In the genomic region with DNA sequence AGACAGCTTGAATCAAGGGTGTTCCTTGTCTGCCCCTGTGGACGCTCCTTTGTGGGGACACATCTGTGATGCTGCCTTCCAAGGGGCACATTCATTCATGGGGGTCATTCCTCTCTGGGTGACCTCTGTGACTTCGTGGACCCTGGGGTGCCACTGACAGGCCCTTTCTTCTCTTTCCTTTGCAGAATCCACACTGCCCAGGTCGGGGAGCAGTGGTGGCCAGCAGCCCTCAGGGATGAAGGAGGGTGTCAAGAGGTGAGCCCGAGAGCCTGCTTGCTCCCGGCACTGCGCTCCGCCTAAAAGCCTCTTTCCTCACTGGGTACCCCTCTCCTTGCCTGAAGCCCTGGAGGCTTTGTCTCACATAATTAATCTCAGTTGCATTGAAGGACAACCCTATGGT, we compare ENCODE assay signal across 16 cellular contexts. TPM values are rescaled to one million over a fixed set of nuclear protein-coding genes. Genes with fewer than 3 reads are reported as not detected.
DNase-seq lines count a peak whose midpoint lies in the region; ATAC-seq and TF ChIP-seq lines count a peak whose summit lies in the region.
"Had no signal": no experiment of that assay in that cellular context is flagged by ENCODE, and none has a peak within 500 bp of the region (broad histone marks: within the 10 kb centered on the region; RNA-seq: fewer than 3 reads in every experiment).

No MANE protein-coding gene starts in this region.

- H3K4me1 Mint-ChIP-seq in activated naive CD4-positive, alpha-beta T cell treated with anti-CD3 and anti-CD28 coated beads, Interleukin-2, amount 10 ng/mL, durations not matched to agents 7 days and 5 days = peaks cover 14% of the 10 kb centered on the region
- peaks cover 5% of the 10 kb centered on the region for H3K4me1 Mint-ChIP-seq in activated naive CD4-positive, alpha-beta T cell treated with anti-CD3 and anti-CD28 coated beads for 36 hours (ENCODE audit: low read depth)
- peaks cover 30% of the 10 kb centered on the region for H3K4me1 Mint-ChIP-seq in stimulated activated effector memory CD8-positive, alpha-beta T cell treated with anti-CD3 and anti-CD28 coated beads, Interleukin-12 subunit alpha, Interleukin-12 subunit beta, amount 100 ng/mL, for 72 hours
- H3K4me1 Mint-ChIP-seq: GM23338 had no signal

- no peaks in the 10 kb centered on the region for H4K20me1 ChIP-seq in Loucy (ENCODE audit: insufficient read depth, low read length, poor library complexity, severe bottlenecking)

- H4K91ac ChIP-seq in mesenchymal stem cell (ENCODE audit: low read length) = peak overlapping the region; percentile 53

- H3K4ac ChIP-seq in mesenchymal stem cell (ENCODE audit: low read depth in 1 of 2, low read length in 2 of 2) = peak overlapping the region in 1 of 2 experiments; percentile 42

- H3K27ac ChIP-seq in mesenchymal stem cell (ENCODE audit: low read length, poor library complexity, severe bottlenecking) = no peak overlapping the region

- H3K9me3 Mint-ChIP-seq in activated naive CD4-positive, alpha-beta T cell treated with anti-CD3 and anti-CD28 coated beads, Interleukin-2, amount 10 ng/mL, durations not matched to agents 7 days and 5 days = no peaks in the 10 kb centered on the region
- no peaks in the 10 kb centered on the region for H3K9me3 Mint-ChIP-seq in activated naive CD4-positive, alpha-beta T cell treated with anti-CD3 and anti-CD28 coated beads for 36 hours
- H3K9me3 Mint-ChIP-seq in stimulated activated effector memory CD8-positive, alpha-beta T cell treated with anti-CD3 and anti-CD28 coated beads, Interleukin-12 subunit alpha, Interleukin-12 subunit beta, amount 100 ng/mL, for 72 hours = no peaks in the 10 kb centered on the region
- H3K9me3 Mint-ChIP-seq: GM23338, IgD-negative memory B cell had no signal

- CTCF ChIA-PET in activated naive CD4-positive, alpha-beta T cell treated with anti-CD3 and anti-CD28 coated beads, Interleukin-2, amount 10 ng/mL, durations not matched to agents 7 days and 5 days (lab: Charles Lee) = no interaction called here
- CTCF ChIA-PET in activated naive CD4-positive, alpha-beta T cell treated with anti-CD3 and anti-CD28 coated beads for 36 hours (lab: Charles Lee) = no interaction called here

- no peak overlapping the region for H3K4me3 Mint-ChIP-seq in activated naive CD4-positive, alpha-beta T cell treated with anti-CD3 and anti-CD28 coated beads, Interleukin-2, amount 10 ng/mL, durations not matched to agents 7 days and 5 days
- no peak overlapping the region for H3K4me3 Mint-ChIP-seq in activated naive CD4-positive, alpha-beta T cell treated with anti-CD3 and anti-CD28 coated beads for 36 hours
- no peak overlapping the region for H3K4me3 Mint-ChIP-seq in stimulated activated effector memory CD8-positive, alpha-beta T cell treated with anti-CD3 and anti-CD28 coated beads, Interleukin-12 subunit alpha, Interleukin-12 subunit beta, amount 100 ng/mL, for 72 hours
- H3K4me3 Mint-ChIP-seq: CD14-positive monocyte; CD4-positive, alpha-beta memory T cell; GM23338 had no signal

- no peak overlapping the region for H4K8ac ChIP-seq in mesenchymal stem cell (ENCODE audit: low read length)

- H2BK5ac ChIP-seq in mesenchymal stem cell (ENCODE audit: low read depth, low read length, poor library complexity, severe bottlenecking) = no peak overlapping the region

- no peak overlapping the region for H3K4me3 ChIP-seq in Loucy (ENCODE audit: low read length, poor library complexity, severe bottlenecking)
- no peak overlapping the region for H3K4me3 ChIP-seq in mesenchymal stem cell (ENCODE audit: insufficient read depth in 1 of 2, low read depth in 1 of 2, low read length in 2 of 2)
- no peak overlapping the region for H3K4me3 ChIP-seq in mucosa of descending colon
- H3K4me3 ChIP-seq: GM23338 had no signal

- peaks cover 2% of the 10 kb centered on the region; the same call in 1 of the 2 replicates for H3K9me3 ChIP-seq in Loucy (ENCODE audit: insufficient read depth, low read depth, low read length)
- H3K9me3 ChIP-seq in mesenchymal stem cell (ENCODE audit: control insufficient read depth, low read length) = peaks cover 4% of the 10 kb centered on the region
- peaks cover 2% of the 10 kb centered on the region for H3K9me3 ChIP-seq in mucosa of descending colon

- H3K4me2 ChIP-seq in Loucy (ENCODE audit: low read depth, low read length, poor library complexity, severe bottlenecking) (peak overlapping the region; percentile 64), mesenchymal stem cell (ENCODE audit: low read length, poor library complexity, severe bottlenecking) (no peak overlapping the region)
- H3K4me2 ChIP-seq: GM23338 had no signal

- peak overlapping the region; percentile 13 for H2BK120ac ChIP-seq in mesenchymal stem cell (ENCODE audit: low read depth, low read length)

- no peak for ATAC-seq in stimulated activated effector memory CD8-positive, alpha-beta T cell treated with anti-CD3 and anti-CD28 coated beads, Interleukin-12 subunit alpha, Interleukin-12 subunit beta, amount 100 ng/mL, for 72 hours
- ATAC-seq in mucosa of descending colon = no peak
- ATAC-seq: GM23338, HepG2 had no signal

- H3K27me3 Mint-ChIP-seq in activated naive CD4-positive, alpha-beta T cell treated with anti-CD3 and anti-CD28 coated beads, Interleukin-2, amount 10 ng/mL, durations not matched to agents 7 days and 5 days = no peaks in the 10 kb centered on the region
- H3K27me3 Mint-ChIP-seq in activated naive CD4-positive, alpha-beta T cell treated with anti-CD3 and anti-CD28 coated beads for 36 hours (ENCODE audit: low read depth) = no peaks in the 10 kb centered on the region
- H3K27me3 Mint-ChIP-seq: CD4-positive, alpha-beta memory T cell; IgD-negative memory B cell had no signal

- no peak overlapping the region for H2AFZ ChIP-seq in Loucy (ENCODE audit: low read length)
- no peak overlapping the region for H2AFZ ChIP-seq in mesenchymal stem cell (ENCODE audit: low read depth, low read length)
- H2AFZ ChIP-seq: GM23338 had no signal

- no peaks in the 10 kb centered on the region for H3K79me2 ChIP-seq in Loucy (ENCODE audit: insufficient read depth, low read length)

- intact Hi-C loops in activated naive CD4-positive, alpha-beta T cell treated with anti-CD3 and anti-CD28 coated beads for 36 hours (cut with micrococcal nuclease) = no loop called here
- intact Hi-C loops in mucosa of descending colon (cut with DNase I, micrococcal nuclease) = no loop called here

- H2AK5ac ChIP-seq in mesenchymal stem cell (ENCODE audit: low read length, severe bottlenecking) = no peak overlapping the region

- H3K36me3 ChIP-seq in Loucy (ENCODE audit: insufficient read depth, low read length) = peaks cover 45% of the 10 kb centered on the region; the same call in 1 of the 2 replicates
- peaks cover 12 to 35% of the 10 kb centered on the region in 2 experiments for H3K36me3 ChIP-seq in mesenchymal stem cell (ENCODE audit: control insufficient read depth in 1 of 2, insufficient read depth in 2 of 2, low read depth in 1 of 2, low read length in 2 of 2)
- no peaks in the 10 kb centered on the region for H3K36me3 ChIP-seq in mucosa of descending colon (ENCODE audit: low read depth)
- H3K36me3 ChIP-seq: BE2C had no signal

- no peak overlapping the region for H2BK15ac ChIP-seq in mesenchymal stem cell (ENCODE audit: low read depth, poor library complexity, severe bottlenecking)

- H3K9me2 ChIP-seq in Loucy (replicated peaks; ENCODE audit: low read depth, low read length) = no peaks in the 10 kb centered on the region

- no peak overlapping the region for H3K9ac ChIP-seq in Loucy (ENCODE audit: low read depth, low read length, poor library complexity, severe bottlenecking)
- H3K9ac ChIP-seq in mesenchymal stem cell (ENCODE audit: low read length) = no peak overlapping the region

- H2BK12ac ChIP-seq in mesenchymal stem cell (ENCODE audit: low read length in 2 of 2) = no peak overlapping the region

- no peaks in the 10 kb centered on the region for H3K27me3 ChIP-seq in Loucy (ENCODE audit: insufficient read depth, low read length, poor library complexity, severe bottlenecking)
- no peaks in the 10 kb centered on the region for H3K27me3 ChIP-seq in mesenchymal stem cell (ENCODE audit: control insufficient read depth in 1 of 2, insufficient read depth in 1 of 2, low read length in 2 of 2)
- H3K27me3 ChIP-seq: BE2C had no signal

- TF ChIP-seq CTCF in Loucy (conservative IDR thresholded peaks at IDR 0.05; ENCODE audit: low read length) (no peak), mucosa of descending colon (IDR thresholded peaks at IDR 0.05) (no peak)

- H3K23ac ChIP-seq in mesenchymal stem cell (ENCODE audit: low read length in 2 of 2) = no peak overlapping the region

- H3K18ac ChIP-seq in mesenchymal stem cell (ENCODE audit: low read depth in 1 of 2, low read length in 2 of 2) = no peak overlapping the region

- peaks cover 14% of the 10 kb centered on the region for H3K79me1 ChIP-seq in mesenchymal stem cell (replicated peaks; ENCODE audit: low read length, poor library complexity, severe bottlenecking)

- peaks cover 15% of the 10 kb centered on the region for H3K4me1 ChIP-seq in Loucy (ENCODE audit: insufficient read depth, low read length, poor library complexity, severe bottlenecking)
- no peaks in the 10 kb centered on the region for H3K4me1 ChIP-seq in mesenchymal stem cell (ENCODE audit: control insufficient read depth, insufficient read depth, low read depth, low read length)
- no peaks in the 10 kb centered on the region for H3K4me1 ChIP-seq in mucosa of descending colon (ENCODE audit: low read depth)
- H3K4me1 ChIP-seq: BE2C had no signal

- H3K36me3 Mint-ChIP-seq in activated naive CD4-positive, alpha-beta T cell treated with anti-CD3 and anti-CD28 coated beads, Interleukin-2, amount 10 ng/mL, durations not matched to agents 7 days and 5 days = no peaks in the 10 kb centered on the region
- H3K36me3 Mint-ChIP-seq in activated naive CD4-positive, alpha-beta T cell treated with anti-CD3 and anti-CD28 coated beads for 36 hours (ENCODE audit: low read depth) = peaks cover 50% of the 10 kb centered on the region
- H3K36me3 Mint-ChIP-seq in stimulated activated effector memory CD8-positive, alpha-beta T cell treated with anti-CD3 and anti-CD28 coated beads, Interleukin-12 subunit alpha, Interleukin-12 subunit beta, amount 100 ng/mL, for 72 hours = peaks cover 7% of the 10 kb centered on the region

- DNase-seq in activated naive CD4-positive, alpha-beta T cell treated with anti-CD3 and anti-CD28 coated beads, Interleukin-2, amount 10 ng/mL, durations not matched to agents 7 days and 5 days = peak; percentile 1
- no peak for DNase-seq in activated naive CD4-positive, alpha-beta T cell treated with anti-CD3 and anti-CD28 coated beads for 36 hours
- no peak for DNase-seq in mesenchymal stem cell
- no peak for DNase-seq in stimulated activated effector memory CD8-positive, alpha-beta T cell treated with anti-CD3 and anti-CD28 coated beads, Interleukin-12 subunit alpha, Interleukin-12 subunit beta, amount 100 ng/mL, for 72 hours (ENCODE audit: low spot score in 2 of 2)
- DNase-seq in mucosa of descending colon = no peak
- DNase-seq in OCI-M1 (lab: John Stamatoyannopoulos, UW) = no peak
- DNase-seq: BE2C; CD4-positive, alpha-beta memory T cell; DMS153; DMS79; HCEC 1CT had no signal

- H3F3A ChIP-seq in Loucy (ENCODE audit: low read depth) = no peaks in the 10 kb centered on the region

- H3K27ac Mint-ChIP-seq in activated naive CD4-positive, alpha-beta T cell treated with anti-CD3 and anti-CD28 coated beads, Interleukin-2, amount 10 ng/mL, durations not matched to agents 7 days and 5 days = peak overlapping the region; percentile 3
- H3K27ac Mint-ChIP-seq in activated naive CD4-positive, alpha-beta T cell treated with anti-CD3 and anti-CD28 coated beads for 36 hours = no peak overlapping the region
- peak overlapping the region; percentile 39 for H3K27ac Mint-ChIP-seq in stimulated activated effector memory CD8-positive, alpha-beta T cell treated with anti-CD3 and anti-CD28 coated beads, Interleukin-12 subunit alpha, Interleukin-12 subunit beta, amount 100 ng/mL, for 72 hours
- H3K27ac Mint-ChIP-seq: GM23338, IgD-negative memory B cell had no signal

- WGBS in mesenchymal stem cell = 100% methylated on average over 2 of the region's 7 CpGs

- no peak overlapping the region for H3K14ac ChIP-seq in mesenchymal stem cell (ENCODE audit: low read length in 2 of 2)

RNA-seq across cellular contexts. Expression of a gene that starts 26.3 kb away (rescaled TPM):
- total RNA-seq in activated naive CD4-positive, alpha-beta T cell treated with anti-CD3 and anti-CD28 coated beads for 36 hours = 10 to 100 TPM; 17.2 to 17.7 TPM
- polyA plus RNA-seq in mesenchymal stem cell (2013, experiment 1 of 2) = 11.8 TPM
- polyA plus RNA-seq in mesenchymal stem cell (2013, experiment 2 of 2) = 11.2 TPM
- 1 to 10 TPM; 5.9 to 9.8 (median 6.5) TPM for total RNA-seq in mucosa of descending colon
